ENCODE assay signal across 1 cellular context in genomic region chr5:177319913-177320588, GRCh38.
TF ChIP-seq lines count a peak whose summit lies in the region.

No MANE protein-coding gene starts in this region.

TF ChIP-seq in GM12878, 131 proteins besides CTCF, POLR2A, EP300 and RAD21:
- TF ChIP-seq NBN (IDR thresholded peaks at IDR 0.05) (no peak), SUZ12 (IDR thresholded peaks at IDR 0.05; ENCODE audit: unreplicated experiment) (no peak), MEF2B (IDR thresholded peaks at IDR 0.05; ENCODE audit: partially characterized antibody, poor library complexity, severe bottlenecking) (peak; percentile 33), RUNX3 (IDR thresholded peaks at IDR 0.05; ENCODE audit: low read length) (peak; percentile 56; the same call in 1 of the 2 replicates)
